ENCODE assay signal across 1 cellular context in the genomic region with DNA sequence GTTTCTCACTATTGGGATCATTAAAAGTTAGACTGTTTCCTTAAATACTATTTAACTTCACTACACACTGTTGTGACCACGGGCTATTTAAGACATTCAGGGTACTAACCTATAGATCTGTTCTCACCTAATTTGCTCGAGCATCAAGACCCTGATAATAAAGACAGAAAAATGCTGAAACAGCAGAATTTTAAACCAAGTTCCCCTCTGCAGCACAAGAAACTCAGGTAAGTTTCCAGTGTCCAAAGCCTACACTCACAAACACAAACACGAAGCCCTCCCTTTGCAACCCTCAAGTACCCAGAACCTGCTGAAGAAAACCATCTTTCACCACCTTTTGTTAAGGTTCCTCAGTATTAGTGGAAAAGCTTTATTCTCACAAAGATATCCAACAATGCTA.
TF ChIP-seq lines count a peak whose summit lies in the region.

No MANE protein-coding gene starts in this region.

TF ChIP-seq in liver, 16 proteins besides CTCF, POLR2A, EP300 and RAD21 (continued from another document):
- TF ChIP-seq, protein P1, sequence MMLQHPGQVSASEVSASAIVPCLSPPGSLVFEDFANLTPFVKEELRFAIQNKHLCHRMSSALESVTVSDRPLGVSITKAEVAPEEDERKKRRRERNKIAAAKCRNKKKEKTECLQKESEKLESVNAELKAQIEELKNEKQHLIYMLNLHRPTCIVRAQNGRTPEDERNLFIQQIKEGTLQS (IDR thresholded peaks at IDR 0.05) = no peak
- no peak for TF ChIP-seq HNF4A (conservative IDR thresholded peaks at IDR 0.05)
- no peak for TF ChIP-seq FOXA2 (IDR thresholded peaks at IDR 0.05)
- TF ChIP-seq GABPA (IDR thresholded peaks at IDR 0.05 in 1 of 2, conservative IDR thresholded peaks at IDR 0.05 in 1 of 2) = no peak
- no peak for TF ChIP-seq EGR1 (IDR thresholded peaks at IDR 0.05; ENCODE audit: low read depth in 2 of 2)
- no peak for TF ChIP-seq SP1 (IDR thresholded peaks at IDR 0.05)
- TF ChIP-seq, protein P2, sequence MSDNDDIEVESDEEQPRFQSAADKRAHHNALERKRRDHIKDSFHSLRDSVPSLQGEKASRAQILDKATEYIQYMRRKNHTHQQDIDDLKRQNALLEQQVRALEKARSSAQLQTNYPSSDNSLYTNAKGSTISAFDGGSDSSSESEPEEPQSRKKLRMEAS (IDR thresholded peaks at IDR 0.05) = no peak
- no peak for TF ChIP-seq HNF4G (IDR thresholded peaks at IDR 0.05)
- TF ChIP-seq, protein P3, sequence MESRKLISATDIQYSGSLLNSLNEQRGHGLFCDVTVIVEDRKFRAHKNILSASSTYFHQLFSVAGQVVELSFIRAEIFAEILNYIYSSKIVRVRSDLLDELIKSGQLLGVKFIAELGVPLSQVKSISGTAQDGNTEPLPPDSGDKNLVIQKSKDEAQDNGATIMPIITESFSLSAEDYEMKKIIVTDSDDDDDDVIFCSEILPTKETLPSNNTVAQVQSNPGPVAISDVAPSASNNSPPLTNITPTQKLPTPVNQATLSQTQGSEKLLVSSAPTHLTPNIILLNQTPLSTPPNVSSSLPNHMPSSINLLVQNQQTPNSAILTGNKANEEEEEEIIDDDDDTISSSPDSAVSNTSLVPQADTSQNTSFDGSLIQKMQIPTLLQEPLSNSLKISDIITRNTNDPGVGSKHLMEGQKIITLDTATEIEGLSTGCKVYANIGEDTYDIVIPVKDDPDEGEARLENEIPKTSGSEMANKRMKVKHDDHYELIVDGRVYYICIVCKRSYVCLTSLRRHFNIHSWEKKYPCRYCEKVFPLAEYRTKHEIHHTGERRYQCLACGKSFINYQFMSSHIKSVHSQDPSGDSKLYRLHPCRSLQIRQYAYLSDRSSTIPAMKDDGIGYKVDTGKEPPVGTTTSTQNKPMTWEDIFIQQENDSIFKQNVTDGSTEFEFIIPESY (IDR thresholded peaks at IDR 0.05) = no peak
- no peak for TF ChIP-seq RXRA (IDR thresholded peaks at IDR 0.05)
- TF ChIP-seq NR2F2 (IDR thresholded peaks at IDR 0.05) = no peak
- no peak for TF ChIP-seq TAF1 (conservative IDR thresholded peaks at IDR 0.05)
